Comparison of ENCODE assay signal across 1 cellular context in the genomic region with DNA sequence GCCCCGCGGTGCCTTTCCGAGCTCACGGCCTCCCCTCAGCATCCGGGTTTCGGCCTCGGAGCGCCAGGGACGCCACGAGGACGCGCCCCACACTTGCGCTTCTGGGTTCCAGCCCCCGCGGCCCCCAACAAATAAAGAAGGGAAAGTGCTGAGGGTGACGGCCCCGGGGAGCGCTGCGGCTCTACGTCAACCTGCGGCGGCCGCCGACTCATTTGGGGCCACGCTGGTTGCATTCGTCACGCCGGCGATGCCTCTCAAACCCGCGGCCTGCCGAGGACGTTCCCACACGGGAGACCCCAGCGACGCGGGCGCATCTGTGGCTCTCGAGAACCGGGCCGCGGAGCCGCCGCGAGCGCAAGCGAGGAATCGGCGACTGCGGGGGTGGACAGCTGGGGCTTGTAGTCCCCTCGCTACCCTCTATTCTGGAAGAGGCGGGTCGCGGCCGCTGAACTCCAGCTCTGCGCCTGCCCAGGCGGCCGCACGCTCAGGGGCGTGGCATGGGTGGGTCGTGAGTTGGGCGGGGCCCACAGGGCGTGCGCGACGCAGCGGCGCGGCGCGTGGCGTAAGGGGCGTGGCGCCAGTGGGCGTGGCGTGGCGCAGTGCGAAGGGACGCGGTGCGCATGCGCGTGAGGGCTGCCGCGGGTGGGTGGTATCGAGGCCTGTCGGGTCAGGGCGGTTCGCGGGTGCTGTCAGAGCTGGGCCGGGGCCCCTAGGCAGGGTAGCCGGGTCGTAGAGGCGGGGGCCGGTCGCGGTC.
TF ChIP-seq lines count a peak whose summit lies in the region.

A gene with protein sequence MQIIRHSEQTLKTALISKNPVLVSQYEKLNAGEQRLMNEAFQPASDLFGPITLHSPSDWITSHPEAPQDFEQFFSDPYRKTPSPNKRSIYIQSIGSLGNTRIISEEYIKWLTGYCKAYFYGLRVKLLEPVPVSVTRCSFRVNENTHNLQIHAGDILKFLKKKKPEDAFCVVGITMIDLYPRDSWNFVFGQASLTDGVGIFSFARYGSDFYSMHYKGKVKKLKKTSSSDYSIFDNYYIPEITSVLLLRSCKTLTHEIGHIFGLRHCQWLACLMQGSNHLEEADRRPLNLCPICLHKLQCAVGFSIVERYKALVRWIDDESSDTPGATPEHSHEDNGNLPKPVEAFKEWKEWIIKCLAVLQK (plus strand): TSS at position 599 of the 754 bp plus-strand sequence. CDS start 2,145 bp downstream, outside the sequence.

TF ChIP-seq in HepG2, 621 proteins besides CTCF, POLR2A, EP300 and RAD21 (continued from another document and continues in another):
- TF ChIP-seq, protein P1, sequence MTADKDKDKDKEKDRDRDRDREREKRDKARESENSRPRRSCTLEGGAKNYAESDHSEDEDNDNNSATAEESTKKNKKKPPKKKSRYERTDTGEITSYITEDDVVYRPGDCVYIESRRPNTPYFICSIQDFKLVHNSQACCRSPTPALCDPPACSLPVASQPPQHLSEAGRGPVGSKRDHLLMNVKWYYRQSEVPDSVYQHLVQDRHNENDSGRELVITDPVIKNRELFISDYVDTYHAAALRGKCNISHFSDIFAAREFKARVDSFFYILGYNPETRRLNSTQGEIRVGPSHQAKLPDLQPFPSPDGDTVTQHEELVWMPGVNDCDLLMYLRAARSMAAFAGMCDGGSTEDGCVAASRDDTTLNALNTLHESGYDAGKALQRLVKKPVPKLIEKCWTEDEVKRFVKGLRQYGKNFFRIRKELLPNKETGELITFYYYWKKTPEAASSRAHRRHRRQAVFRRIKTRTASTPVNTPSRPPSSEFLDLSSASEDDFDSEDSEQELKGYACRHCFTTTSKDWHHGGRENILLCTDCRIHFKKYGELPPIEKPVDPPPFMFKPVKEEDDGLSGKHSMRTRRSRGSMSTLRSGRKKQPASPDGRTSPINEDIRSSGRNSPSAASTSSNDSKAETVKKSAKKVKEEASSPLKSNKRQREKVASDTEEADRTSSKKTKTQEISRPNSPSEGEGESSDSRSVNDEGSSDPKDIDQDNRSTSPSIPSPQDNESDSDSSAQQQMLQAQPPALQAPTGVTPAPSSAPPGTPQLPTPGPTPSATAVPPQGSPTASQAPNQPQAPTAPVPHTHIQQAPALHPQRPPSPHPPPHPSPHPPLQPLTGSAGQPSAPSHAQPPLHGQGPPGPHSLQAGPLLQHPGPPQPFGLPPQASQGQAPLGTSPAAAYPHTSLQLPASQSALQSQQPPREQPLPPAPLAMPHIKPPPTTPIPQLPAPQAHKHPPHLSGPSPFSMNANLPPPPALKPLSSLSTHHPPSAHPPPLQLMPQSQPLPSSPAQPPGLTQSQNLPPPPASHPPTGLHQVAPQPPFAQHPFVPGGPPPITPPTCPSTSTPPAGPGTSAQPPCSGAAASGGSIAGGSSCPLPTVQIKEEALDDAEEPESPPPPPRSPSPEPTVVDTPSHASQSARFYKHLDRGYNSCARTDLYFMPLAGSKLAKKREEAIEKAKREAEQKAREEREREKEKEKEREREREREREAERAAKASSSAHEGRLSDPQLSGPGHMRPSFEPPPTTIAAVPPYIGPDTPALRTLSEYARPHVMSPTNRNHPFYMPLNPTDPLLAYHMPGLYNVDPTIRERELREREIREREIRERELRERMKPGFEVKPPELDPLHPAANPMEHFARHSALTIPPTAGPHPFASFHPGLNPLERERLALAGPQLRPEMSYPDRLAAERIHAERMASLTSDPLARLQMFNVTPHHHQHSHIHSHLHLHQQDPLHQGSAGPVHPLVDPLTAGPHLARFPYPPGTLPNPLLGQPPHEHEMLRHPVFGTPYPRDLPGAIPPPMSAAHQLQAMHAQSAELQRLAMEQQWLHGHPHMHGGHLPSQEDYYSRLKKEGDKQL (CRISPR knock-in tag; IDR thresholded peaks at IDR 0.05; ENCODE audit: low read depth): 0 out of 2 replicates have a peak, but pooled peaks have one; percentile 10
- TF ChIP-seq TOE1 (CRISPR knock-in tag; IDR thresholded peaks at IDR 0.05) (no peak), ELF3 (CRISPR knock-in tag; IDR thresholded peaks at IDR 0.05) (peak; percentile 51; the same call in 1 of the 2 replicates), MAX (IDR thresholded peaks at IDR 0.05) (peak; percentile 83), WIZ (CRISPR knock-in tag; IDR thresholded peaks at IDR 0.05) (peak; percentile 91), ZSCAN22 (CRISPR knock-in tag; IDR thresholded peaks at IDR 0.05) (no peak), SYNCRIP (IDR thresholded peaks at IDR 0.05; ENCODE audit: insufficient read depth, low read depth, low read length) (no peak), POLR2AphosphoS5 (IDR thresholded peaks at IDR 0.05; ENCODE audit: low read depth, low read length) (peak; percentile 97), ZNF251 (CRISPR knock-in tag; IDR thresholded peaks at IDR 0.05) (no peak), SNAPC2 (CRISPR knock-in tag; IDR thresholded peaks at IDR 0.05) (peak; percentile 93; the same call in 1 of the 2 replicates), JARID2 (CRISPR knock-in tag; IDR thresholded peaks at IDR 0.05; ENCODE audit: insufficient replicate concordance) (peak; percentile 38), RBAK (CRISPR knock-in tag; IDR thresholded peaks at IDR 0.05) (no peak), ZNF569 (CRISPR knock-in tag; IDR thresholded peaks at IDR 0.05; ENCODE audit: borderline replicate concordance) (0 out of 2 replicates have a peak, but pooled peaks have one; percentile 95), CSRNP2 (CRISPR knock-in tag; conservative IDR thresholded peaks at IDR 0.05; ENCODE audit: low read depth) (no peak), ZNF619 (CRISPR knock-in tag; IDR thresholded peaks at IDR 0.05) (peak; percentile 45), ZNF772 (CRISPR knock-in tag; IDR thresholded peaks at IDR 0.05) (peak; percentile 84), ZNF552 (CRISPR knock-in tag; IDR thresholded peaks at IDR 0.05; ENCODE audit: borderline replicate concordance) (peak; percentile 88), ZNF720 (CRISPR knock-in tag; IDR thresholded peaks at IDR 0.05) (no peak), ZNF10 (CRISPR knock-in tag; IDR thresholded peaks at IDR 0.05; ENCODE audit: borderline replicate concordance, low read depth) (no peak), GABPB1 (CRISPR knock-in tag; IDR thresholded peaks at IDR 0.05) (peak; percentile 83), PPARG (CRISPR knock-in tag; conservative IDR thresholded peaks at IDR 0.05) (no peak; the same call in 1 of the 2 replicates), TARDBP (CRISPR knock-in tag; IDR thresholded peaks at IDR 0.05) (peak; percentile 78), XBP1 (CRISPR knock-in tag; IDR thresholded peaks at IDR 0.05) (no peak), MXD4 (CRISPR knock-in tag; IDR thresholded peaks at IDR 0.05) (peak; percentile 88), HOXA3 (CRISPR knock-in tag; IDR thresholded peaks at IDR 0.05) (peak; percentile 85), RBM39 (IDR thresholded peaks at IDR 0.05; ENCODE audit: low read depth, low read length, poor library complexity, severe bottlenecking) (peak; percentile 89), ZNF17 (CRISPR knock-in tag; IDR thresholded peaks at IDR 0.05) (no peak), ZNF331 (CRISPR knock-in tag; IDR thresholded peaks at IDR 0.05) (peak; percentile 90), ZNF143 (CRISPR knock-in tag; IDR thresholded peaks at IDR 0.05) (peak; percentile 83), SP1 (IDR thresholded peaks at IDR 0.05) (peak; percentile 74; the same call in 1 of the 2 replicates), SP1 (CRISPR knock-in tag; IDR thresholded peaks at IDR 0.05) (peak; percentile 100), ZNF773 (CRISPR knock-in tag; IDR thresholded peaks at IDR 0.05; ENCODE audit: borderline replicate concordance) (no peak), ZNF232 (CRISPR knock-in tag; IDR thresholded peaks at IDR 0.05; ENCODE audit: borderline replicate concordance) (no peak), PHF8 (CRISPR knock-in tag; IDR thresholded peaks at IDR 0.05) (peak; percentile 100), ZNF562 (CRISPR knock-in tag; IDR thresholded peaks at IDR 0.05; ENCODE audit: borderline replicate concordance) (no peak)
- TF ChIP-seq, protein P2, sequence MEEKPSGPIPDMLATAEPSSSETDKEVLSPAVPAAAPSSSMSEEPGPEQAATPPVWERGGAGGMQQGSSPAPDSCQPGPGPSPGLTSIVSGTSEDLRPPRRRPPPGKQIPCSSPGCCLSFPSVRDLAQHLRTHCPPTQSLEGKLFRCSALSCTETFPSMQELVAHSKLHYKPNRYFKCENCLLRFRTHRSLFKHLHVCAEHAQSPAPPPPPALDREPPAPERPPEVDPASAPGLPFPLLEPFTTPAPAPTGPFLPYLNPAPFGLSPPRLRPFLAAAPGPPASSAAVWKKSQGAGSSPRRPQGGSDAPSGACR (CRISPR knock-in tag; IDR thresholded peaks at IDR 0.05): peak; percentile 88
- TF ChIP-seq, protein P3, sequence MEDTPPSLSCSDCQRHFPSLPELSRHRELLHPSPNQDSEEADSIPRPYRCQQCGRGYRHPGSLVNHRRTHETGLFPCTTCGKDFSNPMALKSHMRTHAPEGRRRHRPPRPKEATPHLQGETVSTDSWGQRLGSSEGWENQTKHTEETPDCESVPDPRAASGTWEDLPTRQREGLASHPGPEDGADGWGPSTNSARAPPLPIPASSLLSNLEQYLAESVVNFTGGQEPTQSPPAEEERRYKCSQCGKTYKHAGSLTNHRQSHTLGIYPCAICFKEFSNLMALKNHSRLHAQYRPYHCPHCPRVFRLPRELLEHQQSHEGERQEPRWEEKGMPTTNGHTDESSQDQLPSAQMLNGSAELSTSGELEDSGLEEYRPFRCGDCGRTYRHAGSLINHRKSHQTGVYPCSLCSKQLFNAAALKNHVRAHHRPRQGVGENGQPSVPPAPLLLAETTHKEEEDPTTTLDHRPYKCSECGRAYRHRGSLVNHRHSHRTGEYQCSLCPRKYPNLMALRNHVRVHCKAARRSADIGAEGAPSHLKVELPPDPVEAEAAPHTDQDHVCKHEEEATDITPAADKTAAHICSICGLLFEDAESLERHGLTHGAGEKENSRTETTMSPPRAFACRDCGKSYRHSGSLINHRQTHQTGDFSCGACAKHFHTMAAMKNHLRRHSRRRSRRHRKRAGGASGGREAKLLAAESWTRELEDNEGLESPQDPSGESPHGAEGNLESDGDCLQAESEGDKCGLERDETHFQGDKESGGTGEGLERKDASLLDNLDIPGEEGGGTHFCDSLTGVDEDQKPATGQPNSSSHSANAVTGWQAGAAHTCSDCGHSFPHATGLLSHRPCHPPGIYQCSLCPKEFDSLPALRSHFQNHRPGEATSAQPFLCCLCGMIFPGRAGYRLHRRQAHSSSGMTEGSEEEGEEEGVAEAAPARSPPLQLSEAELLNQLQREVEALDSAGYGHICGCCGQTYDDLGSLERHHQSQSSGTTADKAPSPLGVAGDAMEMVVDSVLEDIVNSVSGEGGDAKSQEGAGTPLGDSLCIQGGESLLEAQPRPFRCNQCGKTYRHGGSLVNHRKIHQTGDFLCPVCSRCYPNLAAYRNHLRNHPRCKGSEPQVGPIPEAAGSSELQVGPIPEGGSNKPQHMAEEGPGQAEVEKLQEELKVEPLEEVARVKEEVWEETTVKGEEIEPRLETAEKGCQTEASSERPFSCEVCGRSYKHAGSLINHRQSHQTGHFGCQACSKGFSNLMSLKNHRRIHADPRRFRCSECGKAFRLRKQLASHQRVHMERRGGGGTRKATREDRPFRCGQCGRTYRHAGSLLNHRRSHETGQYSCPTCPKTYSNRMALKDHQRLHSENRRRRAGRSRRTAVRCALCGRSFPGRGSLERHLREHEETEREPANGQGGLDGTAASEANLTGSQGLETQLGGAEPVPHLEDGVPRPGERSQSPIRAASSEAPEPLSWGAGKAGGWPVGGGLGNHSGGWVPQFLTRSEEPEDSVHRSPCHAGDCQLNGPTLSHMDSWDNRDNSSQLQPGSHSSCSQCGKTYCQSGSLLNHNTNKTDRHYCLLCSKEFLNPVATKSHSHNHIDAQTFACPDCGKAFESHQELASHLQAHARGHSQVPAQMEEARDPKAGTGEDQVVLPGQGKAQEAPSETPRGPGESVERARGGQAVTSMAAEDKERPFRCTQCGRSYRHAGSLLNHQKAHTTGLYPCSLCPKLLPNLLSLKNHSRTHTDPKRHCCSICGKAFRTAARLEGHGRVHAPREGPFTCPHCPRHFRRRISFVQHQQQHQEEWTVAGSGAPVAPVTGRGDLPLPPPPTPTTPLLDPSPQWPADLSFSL (CRISPR knock-in tag; IDR thresholded peaks at IDR 0.05): no peak
- TF ChIP-seq, protein P4, sequence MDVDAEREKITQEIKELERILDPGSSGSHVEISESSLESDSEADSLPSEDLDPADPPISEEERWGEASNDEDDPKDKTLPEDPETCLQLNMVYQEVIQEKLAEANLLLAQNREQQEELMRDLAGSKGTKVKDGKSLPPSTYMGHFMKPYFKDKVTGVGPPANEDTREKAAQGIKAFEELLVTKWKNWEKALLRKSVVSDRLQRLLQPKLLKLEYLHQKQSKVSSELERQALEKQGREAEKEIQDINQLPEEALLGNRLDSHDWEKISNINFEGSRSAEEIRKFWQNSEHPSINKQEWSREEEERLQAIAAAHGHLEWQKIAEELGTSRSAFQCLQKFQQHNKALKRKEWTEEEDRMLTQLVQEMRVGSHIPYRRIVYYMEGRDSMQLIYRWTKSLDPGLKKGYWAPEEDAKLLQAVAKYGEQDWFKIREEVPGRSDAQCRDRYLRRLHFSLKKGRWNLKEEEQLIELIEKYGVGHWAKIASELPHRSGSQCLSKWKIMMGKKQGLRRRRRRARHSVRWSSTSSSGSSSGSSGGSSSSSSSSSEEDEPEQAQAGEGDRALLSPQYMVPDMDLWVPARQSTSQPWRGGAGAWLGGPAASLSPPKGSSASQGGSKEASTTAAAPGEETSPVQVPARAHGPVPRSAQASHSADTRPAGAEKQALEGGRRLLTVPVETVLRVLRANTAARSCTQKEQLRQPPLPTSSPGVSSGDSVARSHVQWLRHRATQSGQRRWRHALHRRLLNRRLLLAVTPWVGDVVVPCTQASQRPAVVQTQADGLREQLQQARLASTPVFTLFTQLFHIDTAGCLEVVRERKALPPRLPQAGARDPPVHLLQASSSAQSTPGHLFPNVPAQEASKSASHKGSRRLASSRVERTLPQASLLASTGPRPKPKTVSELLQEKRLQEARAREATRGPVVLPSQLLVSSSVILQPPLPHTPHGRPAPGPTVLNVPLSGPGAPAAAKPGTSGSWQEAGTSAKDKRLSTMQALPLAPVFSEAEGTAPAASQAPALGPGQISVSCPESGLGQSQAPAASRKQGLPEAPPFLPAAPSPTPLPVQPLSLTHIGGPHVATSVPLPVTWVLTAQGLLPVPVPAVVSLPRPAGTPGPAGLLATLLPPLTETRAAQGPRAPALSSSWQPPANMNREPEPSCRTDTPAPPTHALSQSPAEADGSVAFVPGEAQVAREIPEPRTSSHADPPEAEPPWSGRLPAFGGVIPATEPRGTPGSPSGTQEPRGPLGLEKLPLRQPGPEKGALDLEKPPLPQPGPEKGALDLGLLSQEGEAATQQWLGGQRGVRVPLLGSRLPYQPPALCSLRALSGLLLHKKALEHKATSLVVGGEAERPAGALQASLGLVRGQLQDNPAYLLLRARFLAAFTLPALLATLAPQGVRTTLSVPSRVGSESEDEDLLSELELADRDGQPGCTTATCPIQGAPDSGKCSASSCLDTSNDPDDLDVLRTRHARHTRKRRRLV (CRISPR knock-in tag; IDR thresholded peaks at IDR 0.05): peak; percentile 58; the same call in 1 of the 2 replicates
